Comparison of ENCODE assay signal across 20 cellular contexts in the genomic region with DNA sequence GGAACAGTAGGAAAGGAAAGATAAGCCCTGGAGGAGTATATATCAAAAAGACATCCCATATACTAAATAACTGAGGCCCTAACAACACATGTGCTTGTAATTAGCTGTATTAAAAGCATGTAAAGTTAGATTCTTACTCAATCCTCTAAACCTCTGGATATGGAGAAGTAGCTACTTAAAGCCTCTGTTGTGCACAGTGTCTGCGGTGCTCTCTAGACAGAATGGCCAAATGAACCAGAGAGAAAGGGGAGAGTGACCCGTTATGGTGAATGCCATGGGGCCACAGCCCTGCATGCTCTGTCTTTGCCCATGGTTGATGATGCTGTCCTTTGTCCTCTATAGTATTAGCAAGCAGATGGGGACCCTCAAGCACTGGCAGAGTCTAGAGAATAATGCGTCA.
"Had no signal": no experiment of that assay in that cellular context is flagged by ENCODE, and none has a peak within 500 bp of the region (broad histone marks: within the 10 kb centered on the region; RNA-seq: fewer than 3 reads in every experiment).

No MANE protein-coding gene starts in this region.

- H3K36me3 Mint-ChIP-seq: activated naive CD8-positive, alpha-beta T cell treated with anti-CD3 and anti-CD28 coated beads for 36 hours; memory B cell had no signal

- H3K4me1 Mint-ChIP-seq: activated naive CD8-positive, alpha-beta T cell treated with anti-CD3 and anti-CD28 coated beads for 36 hours; memory B cell had no signal

- H3K4me3 Mint-ChIP-seq: activated naive CD8-positive, alpha-beta T cell treated with anti-CD3 and anti-CD28 coated beads for 36 hours; memory B cell; T-helper 2 cell treated with Interferon-gamma antibody and Interleukin-4, amounts not matched to agents 5 μg/mL and 100 μg/mL, for 36 hours had no signal

- DNase-seq: activated CD4-positive, alpha-beta T cell treated with anti-CD3 and anti-CD28 coated beads, Interleukin-2, amount 50 U/mL, for 1 hour; activated CD8-positive, alpha-beta memory T cell treated with anti-CD3 and anti-CD28 coated beads for 24 hours; activated gamma-delta T cell treated with Interleukin-2 at 50 U/mL for 16 hours; activated naive CD8-positive, alpha-beta T cell treated with anti-CD3 and anti-CD28 coated beads for 36 hours; anterior cingulate cortex; cortex of kidney; effector CD4-positive, alpha-beta T cell; esophagus squamous epithelium; left lung; right lobe of liver; stimulated activated CD4-positive, alpha-beta T cell treated with anti-CD3 and anti-CD28 coated beads, Interleukin-4, amount 100 ng/mL, for 4 hours; stimulated activated CD8-positive, alpha-beta memory T cell treated with anti-CD3 and anti-CD28 coated beads, Interleukin-4, amount 100 ng/mL, for 48 hours; stimulated activated naive CD8-positive, alpha-beta T cell treated with anti-CD3 and anti-CD28 coated beads, Interleukin-15, Interleukin-2, amounts not matched to agents 100 U/mL and 50 U/mL, for 24 hours; trophoblast cell had no signal

- FAIRE-seq: endothelial cell of umbilical vein, keratinocyte had no signal

- H3K9me3 Mint-ChIP-seq: activated naive CD8-positive, alpha-beta T cell treated with anti-CD3 and anti-CD28 coated beads for 36 hours; memory B cell; T-helper 2 cell treated with Interferon-gamma antibody and Interleukin-4, amounts not matched to agents 5 μg/mL and 100 μg/mL, for 36 hours had no signal

- ATAC-seq: left lung; right lobe of liver; stimulated activated naive CD8-positive, alpha-beta T cell treated with anti-CD3 and anti-CD28 coated beads, Interleukin-15, Interleukin-2, amounts not matched to agents 100 U/mL and 50 U/mL, for 24 hours had no signal

- H3K27ac Mint-ChIP-seq: activated naive CD8-positive, alpha-beta T cell treated with anti-CD3 and anti-CD28 coated beads for 36 hours; memory B cell; T-helper 2 cell treated with Interferon-gamma antibody and Interleukin-4, amounts not matched to agents 5 μg/mL and 100 μg/mL, for 36 hours had no signal

- H3K4me3 ChIP-seq: esophagus squamous epithelium, hepatocyte, left lung, right lobe of liver, smooth muscle cell had no signal
